In the genomic region with DNA sequence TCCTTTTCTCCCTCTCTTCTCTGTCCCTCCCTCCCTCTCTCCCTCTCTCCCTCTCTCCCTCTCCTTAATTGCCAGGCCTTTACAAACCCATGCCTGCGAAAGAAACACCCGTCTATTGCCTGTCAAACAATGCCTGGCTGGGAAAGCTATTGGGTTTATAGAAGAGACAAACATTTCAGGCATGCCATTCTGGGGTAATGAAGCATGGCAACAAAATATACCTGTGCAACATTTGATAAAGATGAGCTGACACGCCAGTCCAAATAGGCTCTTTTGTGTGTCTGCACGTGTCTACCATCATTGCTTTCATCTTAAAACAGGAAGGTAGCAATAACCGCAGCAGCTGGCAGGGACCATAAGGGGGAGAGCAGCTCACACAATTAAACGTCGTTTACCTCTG, we compare ENCODE assay signal across 13 cellular contexts.
DNase-seq lines count a peak whose midpoint lies in the region; TF ChIP-seq lines count a peak whose summit lies in the region.
"Had no signal": no experiment of that assay in that cellular context is flagged by ENCODE, and none has a peak within 500 bp of the region (broad histone marks: within the 10 kb centered on the region; RNA-seq: fewer than 3 reads in every experiment).

No MANE protein-coding gene starts in this region.

- no peaks in the 10 kb centered on the region for H3K36me3 Mint-ChIP-seq in endodermal cell (ENCODE audit: low read depth)

- no peak overlapping the region for H2AFZ ChIP-seq in smooth muscle cell (ENCODE audit: low read depth)

- no peak overlapping the region for H3K4me2 ChIP-seq in smooth muscle cell

- peaks cover 3% of the 10 kb centered on the region for H3K27me3 Mint-ChIP-seq in endodermal cell (ENCODE audit: insufficient read depth)

- DNase-seq in DMS153 treated with DMSO at 0.1 percent for 48 hours (lab: John Stamatoyannopoulos, UW; ENCODE audit: unreplicated experiment) (peak; percentile 98), NCI-H1092 (lab: John Stamatoyannopoulos, UW) (peak; percentile 96), NCI-H2227 treated with DMSO at 0.1 percent for 48 hours (lab: John Stamatoyannopoulos, UW) (peak; percentile 6), endodermal cell (no peak), stomach (no peak), erythroblast (lab: John Stamatoyannopoulos, UW) (no peak), smooth muscle cell (lab: John Stamatoyannopoulos, UW; ENCODE audit: unreplicated experiment) (no peak)
- DNase-seq in stimulated activated CD4-positive, alpha-beta T cell treated with anti-CD3 and anti-CD28 coated beads, Interleukin-4, amount 100 ng/mL, for 24 hours, result no peak
- DNase-seq: C1 segment of cervical spinal cord; sigmoid colon; stimulated activated naive CD8-positive, alpha-beta T cell treated with anti-CD3 and anti-CD28 coated beads, Interleukin-15, Interleukin-2, amounts not matched to agents 100 U/mL and 50 U/mL, for 24 hours had no signal

- H3K4me1 Mint-ChIP-seq in endodermal cell, result peaks cover 5% of the 10 kb centered on the region

- H3K9ac ChIP-seq in endodermal cell (ENCODE audit: extremely low read depth, low read length, poor library complexity, severe bottlenecking) (no peak overlapping the region), smooth muscle cell (ENCODE audit: low read depth) (no peak overlapping the region)

- TF ChIP-seq POLR2A in stomach (IDR thresholded peaks at IDR 0.05) (no peak), erythroblast (IDR thresholded peaks at IDR 0.05; ENCODE audit: low read length) (no peak)

- no peaks in the 10 kb centered on the region for H3K27me3 ChIP-seq in endodermal cell (ENCODE audit: control insufficient read depth, insufficient read depth, low read length, poor library complexity, severe bottlenecking)
- peaks cover 0 to 13% (median 5%) of the 10 kb centered on the region in 3 donors for H3K27me3 ChIP-seq in stomach
- H3K27me3 ChIP-seq in smooth muscle cell (ENCODE audit: low read depth), result no peaks in the 10 kb centered on the region
- H3K27me3 ChIP-seq: sigmoid colon had no signal

- H3F3A ChIP-seq in smooth muscle cell (ENCODE audit: low read depth), result no peaks in the 10 kb centered on the region

- no peaks in the 10 kb centered on the region for H3K4me1 ChIP-seq in endodermal cell (ENCODE audit: control insufficient read depth, insufficient read depth, low read length)
- no peaks in the 10 kb centered on the region for H3K4me1 ChIP-seq in stomach
- peaks cover 12% of the 10 kb centered on the region for H3K4me1 ChIP-seq in smooth muscle cell (ENCODE audit: low read depth)

- H3K4me3 ChIP-seq in endodermal cell (ENCODE audit: low read length) (no peak overlapping the region), stomach (no peak overlapping the region), smooth muscle cell (no peak overlapping the region)
- H3K4me3 ChIP-seq: esophagus muscularis mucosa, sigmoid colon had no signal

- WGBS in endodermal cell (ENCODE audit: insufficient coverage in 1 of 2, insufficient read length in 1 of 2), 2 experiments, result 70 to 81% methylated on average over 5 to 7 of the region's 7 CpGs
- 27 to 38% (median 30%) methylated on average over 7 of the region's 7 CpGs for WGBS in stomach, 5 donors
- 64% methylated on average over 7 of the region's 7 CpGs for WGBS in smooth muscle cell (ENCODE audit: low lambda C conversion rate)

- no peaks in the 10 kb centered on the region for H3K9me3 Mint-ChIP-seq in endodermal cell

- H3K27ac Mint-ChIP-seq in endodermal cell, result no peak overlapping the region

- no peaks in the 10 kb centered on the region for H4K20me1 ChIP-seq in smooth muscle cell (ENCODE audit: low read depth)

- H3K36me3 ChIP-seq in endodermal cell (ENCODE audit: control insufficient read depth, insufficient read depth, low read length) (no peaks in the 10 kb centered on the region), stomach (no peaks in the 10 kb centered on the region), smooth muscle cell (ENCODE audit: low read depth) (no peaks in the 10 kb centered on the region)
- H3K36me3 ChIP-seq: esophagus muscularis mucosa, sigmoid colon had no signal

- intact Hi-C loops in stomach (cut with DNase I; ENCODE audit: low total_unique reads), result no loop called here

- H3K9me3 ChIP-seq in endodermal cell (ENCODE audit: control insufficient read depth, low read length), result no peaks in the 10 kb centered on the region
- no peaks in the 10 kb centered on the region for H3K9me3 ChIP-seq in stomach
- H3K9me3 ChIP-seq in smooth muscle cell (replicated peaks; ENCODE audit: low read depth), result no peaks in the 10 kb centered on the region
- H3K9me3 ChIP-seq: esophagus muscularis mucosa, sigmoid colon had no signal

- TF ChIP-seq CTCF in endodermal cell (conservative IDR thresholded peaks at IDR 0.05), result peak; percentile 26
- no peak for TF ChIP-seq CTCF in stomach (IDR thresholded peaks at IDR 0.05)
- no peak for TF ChIP-seq CTCF in smooth muscle cell (IDR thresholded peaks at IDR 0.05; ENCODE audit: borderline replicate concordance, insufficient read depth, poor library complexity, severe bottlenecking)

- no peak overlapping the region for H3K4me3 Mint-ChIP-seq in endodermal cell

- no peaks in the 10 kb centered on the region for H3K79me2 ChIP-seq in smooth muscle cell (ENCODE audit: low read depth)

- no peak for TF ChIP-seq EP300 in stomach (IDR thresholded peaks at IDR 0.05)

- no peak overlapping the region for H3K27ac ChIP-seq in endodermal cell (ENCODE audit: low read depth, low read length)
- no peak overlapping the region for H3K27ac ChIP-seq in stomach
- no peak overlapping the region for H3K27ac ChIP-seq in smooth muscle cell (ENCODE audit: low read depth)
- H3K27ac ChIP-seq: esophagus muscularis mucosa, sigmoid colon, VCaP had no signal

Comparison
In these comparisons a context has a peak if more than half of its experiments do, and no peak if none do; other contexts are left out.
1. DNase-seq: peak in DMS153 treated with DMSO at 0.1 percent for 48 hours (single experiment), NCI-H1092 (single experiment) and NCI-H2227 treated with DMSO at 0.1 percent for 48 hours (single experiment); none in endodermal cell (single experiment), stomach (single experiment), erythroblast (0 of 2), smooth muscle cell (single experiment) and stimulated activated CD4-positive, alpha-beta T cell treated with anti-CD3 and anti-CD28 coated beads, Interleukin-4, amount 100 ng/mL, for 24 hours (single experiment).